ENCODE assay signal across 1 cellular context in the genomic region with DNA sequence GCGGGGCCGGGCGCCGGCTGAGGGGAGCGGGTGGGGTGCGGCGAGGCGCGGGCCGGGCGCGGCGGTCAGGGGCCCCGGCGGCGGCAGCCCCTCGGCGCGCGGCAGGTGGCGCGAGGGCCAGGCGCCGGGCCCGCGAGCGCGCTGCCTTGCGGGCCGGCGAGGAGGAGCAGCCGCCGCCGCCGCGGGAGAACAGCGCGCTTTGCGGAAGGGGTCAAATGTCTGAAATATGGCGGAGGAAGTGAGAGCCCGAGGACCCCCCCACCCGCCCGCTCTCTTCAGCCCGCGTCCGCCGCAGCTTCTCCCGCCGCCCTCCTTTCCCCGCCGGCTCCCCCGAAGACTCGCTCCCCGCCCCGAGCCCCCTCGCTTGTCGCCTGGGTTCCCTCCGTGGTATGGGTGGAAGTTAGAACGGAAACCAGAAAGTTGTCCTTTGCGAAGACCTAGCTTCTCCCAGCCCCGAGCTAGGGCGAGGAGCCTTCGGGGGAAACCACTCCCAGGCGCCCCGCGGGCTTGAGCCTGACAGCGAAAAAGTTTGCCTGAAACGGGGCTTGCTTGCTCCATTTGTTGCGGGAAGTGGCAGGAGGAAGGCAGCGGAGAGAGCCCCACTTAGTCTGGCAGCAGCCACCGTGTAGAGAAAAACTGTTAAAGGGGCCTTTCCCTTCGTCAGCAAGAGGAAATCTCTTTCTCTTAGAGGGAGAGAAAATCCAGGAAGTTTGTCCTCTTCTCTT.
TF ChIP-seq lines count a peak whose summit lies in the region.

No MANE protein-coding gene starts in this region.

TF ChIP-seq in WTC11, 78 proteins besides CTCF, POLR2A, EP300 and RAD21 (continued from another document):
- TF ChIP-seq, protein P1, sequence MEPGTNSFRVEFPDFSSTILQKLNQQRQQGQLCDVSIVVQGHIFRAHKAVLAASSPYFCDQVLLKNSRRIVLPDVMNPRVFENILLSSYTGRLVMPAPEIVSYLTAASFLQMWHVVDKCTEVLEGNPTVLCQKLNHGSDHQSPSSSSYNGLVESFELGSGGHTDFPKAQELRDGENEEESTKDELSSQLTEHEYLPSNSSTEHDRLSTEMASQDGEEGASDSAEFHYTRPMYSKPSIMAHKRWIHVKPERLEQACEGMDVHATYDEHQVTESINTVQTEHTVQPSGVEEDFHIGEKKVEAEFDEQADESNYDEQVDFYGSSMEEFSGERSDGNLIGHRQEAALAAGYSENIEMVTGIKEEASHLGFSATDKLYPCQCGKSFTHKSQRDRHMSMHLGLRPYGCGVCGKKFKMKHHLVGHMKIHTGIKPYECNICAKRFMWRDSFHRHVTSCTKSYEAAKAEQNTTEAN (CRISPR knock-in tag; IDR thresholded peaks at IDR 0.05) = no peak
- TF ChIP-seq RELA (CRISPR knock-in tag; IDR thresholded peaks at IDR 0.05; ENCODE audit: borderline replicate concordance) (no peak), FOXJ3 (CRISPR knock-in tag; IDR thresholded peaks at IDR 0.05; ENCODE audit: borderline replicate concordance) (no peak), CBFB (CRISPR knock-in tag; IDR thresholded peaks at IDR 0.05; ENCODE audit: low read depth) (no peak), SOX15 (CRISPR knock-in tag; IDR thresholded peaks at IDR 0.05) (no peak), PRRX2 (CRISPR knock-in tag; IDR thresholded peaks at IDR 0.05) (no peak), TEAD1 (CRISPR knock-in tag; IDR thresholded peaks at IDR 0.05) (no peak)
- TF ChIP-seq, protein P2, sequence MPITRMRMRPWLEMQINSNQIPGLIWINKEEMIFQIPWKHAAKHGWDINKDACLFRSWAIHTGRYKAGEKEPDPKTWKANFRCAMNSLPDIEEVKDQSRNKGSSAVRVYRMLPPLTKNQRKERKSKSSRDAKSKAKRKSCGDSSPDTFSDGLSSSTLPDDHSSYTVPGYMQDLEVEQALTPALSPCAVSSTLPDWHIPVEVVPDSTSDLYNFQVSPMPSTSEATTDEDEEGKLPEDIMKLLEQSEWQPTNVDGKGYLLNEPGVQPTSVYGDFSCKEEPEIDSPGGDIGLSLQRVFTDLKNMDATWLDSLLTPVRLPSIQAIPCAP (CRISPR knock-in tag; IDR thresholded peaks at IDR 0.05) = no peak
- TF ChIP-seq, protein P3, sequence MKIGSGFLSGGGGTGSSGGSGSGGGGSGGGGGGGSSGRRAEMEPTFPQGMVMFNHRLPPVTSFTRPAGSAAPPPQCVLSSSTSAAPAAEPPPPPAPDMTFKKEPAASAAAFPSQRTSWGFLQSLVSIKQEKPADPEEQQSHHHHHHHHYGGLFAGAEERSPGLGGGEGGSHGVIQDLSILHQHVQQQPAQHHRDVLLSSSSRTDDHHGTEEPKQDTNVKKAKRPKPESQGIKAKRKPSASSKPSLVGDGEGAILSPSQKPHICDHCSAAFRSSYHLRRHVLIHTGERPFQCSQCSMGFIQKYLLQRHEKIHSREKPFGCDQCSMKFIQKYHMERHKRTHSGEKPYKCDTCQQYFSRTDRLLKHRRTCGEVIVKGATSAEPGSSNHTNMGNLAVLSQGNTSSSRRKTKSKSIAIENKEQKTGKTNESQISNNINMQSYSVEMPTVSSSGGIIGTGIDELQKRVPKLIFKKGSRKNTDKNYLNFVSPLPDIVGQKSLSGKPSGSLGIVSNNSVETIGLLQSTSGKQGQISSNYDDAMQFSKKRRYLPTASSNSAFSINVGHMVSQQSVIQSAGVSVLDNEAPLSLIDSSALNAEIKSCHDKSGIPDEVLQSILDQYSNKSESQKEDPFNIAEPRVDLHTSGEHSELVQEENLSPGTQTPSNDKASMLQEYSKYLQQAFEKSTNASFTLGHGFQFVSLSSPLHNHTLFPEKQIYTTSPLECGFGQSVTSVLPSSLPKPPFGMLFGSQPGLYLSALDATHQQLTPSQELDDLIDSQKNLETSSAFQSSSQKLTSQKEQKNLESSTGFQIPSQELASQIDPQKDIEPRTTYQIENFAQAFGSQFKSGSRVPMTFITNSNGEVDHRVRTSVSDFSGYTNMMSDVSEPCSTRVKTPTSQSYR (CRISPR knock-in tag; IDR thresholded peaks at IDR 0.05) = no peak
- TF ChIP-seq, protein P4, sequence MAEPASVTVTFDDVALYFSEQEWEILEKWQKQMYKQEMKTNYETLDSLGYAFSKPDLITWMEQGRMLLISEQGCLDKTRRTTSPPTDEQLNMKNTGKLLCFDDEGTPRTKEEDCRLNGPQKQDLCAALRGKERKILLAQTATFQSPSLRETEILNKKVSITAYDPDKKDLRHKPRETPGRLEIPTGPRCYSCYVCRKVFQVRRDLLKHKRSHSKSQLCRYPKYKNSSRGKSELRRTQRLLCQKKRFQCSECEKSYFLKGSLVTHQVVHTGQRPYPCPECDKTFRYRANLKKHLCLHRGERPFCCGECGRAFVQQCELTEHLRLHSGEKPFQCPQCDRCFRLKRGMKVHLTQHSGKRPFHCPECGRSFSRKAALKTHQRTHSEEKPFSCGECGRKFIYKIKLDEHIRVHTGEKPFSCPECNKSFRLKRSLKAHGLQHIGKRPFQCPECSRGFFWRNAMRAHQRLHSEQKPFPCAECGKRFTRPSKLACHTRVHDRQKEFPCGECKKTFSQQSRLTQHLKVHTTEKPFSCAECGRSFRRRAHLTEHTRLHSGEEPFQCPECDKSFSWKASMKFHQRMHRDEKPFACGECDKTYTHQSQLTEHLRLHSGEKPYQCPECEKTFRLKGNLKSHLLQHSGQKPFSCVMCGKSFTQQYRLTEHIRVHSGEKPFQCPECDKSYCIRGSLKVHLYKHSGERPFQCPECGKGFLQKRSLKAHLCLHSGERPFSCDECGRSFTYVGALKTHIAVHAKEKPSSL (CRISPR knock-in tag; conservative IDR thresholded peaks at IDR 0.05) = no peak
- TF ChIP-seq, protein P5, sequence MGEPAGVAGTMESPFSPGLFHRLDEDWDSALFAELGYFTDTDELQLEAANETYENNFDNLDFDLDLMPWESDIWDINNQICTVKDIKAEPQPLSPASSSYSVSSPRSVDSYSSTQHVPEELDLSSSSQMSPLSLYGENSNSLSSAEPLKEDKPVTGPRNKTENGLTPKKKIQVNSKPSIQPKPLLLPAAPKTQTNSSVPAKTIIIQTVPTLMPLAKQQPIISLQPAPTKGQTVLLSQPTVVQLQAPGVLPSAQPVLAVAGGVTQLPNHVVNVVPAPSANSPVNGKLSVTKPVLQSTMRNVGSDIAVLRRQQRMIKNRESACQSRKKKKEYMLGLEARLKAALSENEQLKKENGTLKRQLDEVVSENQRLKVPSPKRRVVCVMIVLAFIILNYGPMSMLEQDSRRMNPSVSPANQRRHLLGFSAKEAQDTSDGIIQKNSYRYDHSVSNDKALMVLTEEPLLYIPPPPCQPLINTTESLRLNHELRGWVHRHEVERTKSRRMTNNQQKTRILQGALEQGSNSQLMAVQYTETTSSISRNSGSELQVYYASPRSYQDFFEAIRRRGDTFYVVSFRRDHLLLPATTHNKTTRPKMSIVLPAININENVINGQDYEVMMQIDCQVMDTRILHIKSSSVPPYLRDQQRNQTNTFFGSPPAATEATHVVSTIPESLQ (CRISPR knock-in tag; IDR thresholded peaks at IDR 0.05) = no peak
- TF ChIP-seq, protein P6, sequence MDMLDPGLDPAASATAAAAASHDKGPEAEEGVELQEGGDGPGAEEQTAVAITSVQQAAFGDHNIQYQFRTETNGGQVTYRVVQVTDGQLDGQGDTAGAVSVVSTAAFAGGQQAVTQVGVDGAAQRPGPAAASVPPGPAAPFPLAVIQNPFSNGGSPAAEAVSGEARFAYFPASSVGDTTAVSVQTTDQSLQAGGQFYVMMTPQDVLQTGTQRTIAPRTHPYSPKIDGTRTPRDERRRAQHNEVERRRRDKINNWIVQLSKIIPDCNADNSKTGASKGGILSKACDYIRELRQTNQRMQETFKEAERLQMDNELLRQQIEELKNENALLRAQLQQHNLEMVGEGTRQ (CRISPR knock-in tag; IDR thresholded peaks at IDR 0.05) = no peak
